ENCODE assay signal across 8 cellular contexts in the genomic region with DNA sequence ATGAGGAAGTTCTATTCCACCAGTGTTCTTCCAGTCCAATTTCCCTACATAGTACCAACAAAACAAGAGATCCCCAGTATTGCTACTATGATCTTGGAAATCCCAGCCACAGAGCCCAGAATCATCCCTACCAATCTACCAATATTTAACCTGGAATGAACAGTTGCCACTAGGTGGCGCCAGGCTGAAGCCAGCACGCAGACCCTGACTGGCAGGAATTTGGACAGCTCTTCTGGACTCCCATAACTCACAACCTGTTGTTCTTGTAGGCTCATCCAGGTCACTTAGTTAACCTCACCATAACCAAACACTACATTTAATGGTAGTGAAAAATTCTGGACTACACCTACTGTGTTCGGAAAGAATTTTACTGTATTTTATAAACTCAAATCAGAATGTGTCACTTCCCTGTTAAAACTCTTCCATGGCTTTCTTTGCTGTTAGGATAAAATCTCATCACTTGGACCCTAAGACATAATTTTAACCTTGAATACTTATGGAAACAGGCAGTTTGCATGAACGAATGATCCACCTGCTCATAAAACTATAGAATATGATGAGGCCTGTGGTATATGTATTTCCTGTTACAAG. TPM values are rescaled to one million over a fixed set of nuclear protein-coding genes. Genes with fewer than 3 reads are reported as not detected.
A peak's percentile ranks its signal among the peaks of the same experiment; 100 is the strongest.
DNase-seq lines count a peak whose midpoint lies in the region; ATAC-seq lines count a peak whose summit lies in the region.

No MANE protein-coding gene starts in this region.

- intact Hi-C loops in Right ventricle myocardium superior (cut with DNase I) = loop anchor here (2.0 to 10.0 kb wide), 2 partner anchors 190 to 280 kb away; a partner anchor contains a TSS

- ATAC-seq in GM21723 (IDR thresholded peaks at IDR 0.05; ENCODE audit: unreplicated experiment) (peak; percentile 79), Right ventricle myocardium superior (ENCODE audit: poor library complexity) (peak; percentile 86)

- in situ Hi-C loops in G401 (cut with HindIII; ENCODE audit: low sequenced_read_pairs) = no loop called here

- DNase-seq in G401 (ENCODE audit: low spot score) = peak; percentile 78
- DNase-seq in Kasumi-1 (lab: John Stamatoyannopoulos, UW) = peak; percentile 85 to 86
- DNase-seq in RPMI8226 = peak; percentile 71
- peak; percentile 41 for DNase-seq in activated naive CD4-positive, alpha-beta T cell treated with anti-CD3 and anti-CD28 coated beads, Interleukin-2, amount 50 U/mL, for 16 hours
- DNase-seq in Right ventricle myocardium superior = peak; percentile 70
- DNase-seq in pulmonary artery endothelial cell (ENCODE audit: low read depth, low spot score) = peak; percentile 20
- DNase-seq in NCI-H187 treated with DMSO at 0.1 percent for 48 hours (lab: John Stamatoyannopoulos, UW) = no peak

RNA-seq across cellular contexts. Expression of a gene that starts 59.8 kb away (rescaled TPM):
- total RNA-seq in G401 (2014; rRNA removed; shearing (Covaris generic)) = not detected in 2 replicates
- 0.48 TPM for total RNA-seq in Right ventricle myocardium superior
- not detected in 2 replicates for total RNA-seq in pulmonary artery endothelial cell
